Comparison of ENCODE assay signal across 22 cellular contexts in the genomic region with DNA sequence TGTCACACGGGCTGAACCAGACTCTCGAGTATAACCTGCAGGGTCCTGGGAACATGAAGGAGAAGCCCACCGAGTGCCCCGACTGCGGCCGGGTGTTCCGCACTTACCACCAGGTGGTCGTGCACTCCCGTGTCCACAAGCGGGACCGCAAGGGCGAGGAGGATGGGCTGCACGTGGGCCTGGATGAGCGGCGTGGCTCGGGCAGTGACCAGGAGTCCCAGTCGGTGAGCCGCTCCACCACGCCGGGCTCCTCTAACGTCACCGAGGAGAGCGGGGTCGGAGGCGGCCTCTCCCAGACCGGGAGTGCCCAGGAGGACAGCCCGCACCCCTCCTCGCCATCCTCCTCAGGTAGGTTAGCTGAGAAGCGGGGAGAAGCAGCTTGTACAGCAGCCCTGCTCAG.
"Had no signal": no experiment of that assay in that cellular context is flagged by ENCODE, and none has a peak within 500 bp of the region (broad histone marks: within the 10 kb centered on the region; RNA-seq: fewer than 3 reads in every experiment).

No MANE protein-coding gene starts in this region.

- H3K9me3 ChIP-seq: esophagus squamous epithelium, gastrocnemius medialis, heart right ventricle, left ventricle myocardium inferior, lower lobe of right lung had no signal

- DNase-seq: effector CD8-positive, alpha-beta T cell; effector memory CD8-positive, alpha-beta T cell; endodermal cell; erythroblast; esophagus squamous epithelium; foreskin fibroblast; foreskin melanocyte; gastrocnemius medialis; glutamatergic neuron; head of caudate nucleus; heart right ventricle; hippocampal formation; left cardiac atrium; left ventricle myocardium inferior; lower lobe of right lung; mesenchymal stem cell; midbrain; naive thymus-derived CD4-positive, alpha-beta T cell had no signal

- H3K36me3 ChIP-seq: gastrocnemius medialis, heart right ventricle, left ventricle myocardium inferior, lower lobe of right lung had no signal

- H3K27me3 ChIP-seq: esophagus squamous epithelium had no signal

- H3K4me1 ChIP-seq: lower lobe of right lung had no signal

- ATAC-seq: effector memory CD8-positive, alpha-beta T cell; esophagus mucosa; gastrocnemius medialis; left cardiac atrium; left lobe of liver; naive thymus-derived CD4-positive, alpha-beta T cell had no signal

- H3K27ac ChIP-seq: coronary artery, epithelial cell of prostate, esophagus squamous epithelium, gastrocnemius medialis, heart right ventricle, left ventricle myocardium inferior, lower lobe of right lung had no signal

- H3K4me3 ChIP-seq: coronary artery, esophagus squamous epithelium, gastrocnemius medialis, heart right ventricle, left ventricle myocardium inferior, lower lobe of right lung had no signal
